8 cellular contexts compared by ENCODE assay signal in the genomic region with DNA sequence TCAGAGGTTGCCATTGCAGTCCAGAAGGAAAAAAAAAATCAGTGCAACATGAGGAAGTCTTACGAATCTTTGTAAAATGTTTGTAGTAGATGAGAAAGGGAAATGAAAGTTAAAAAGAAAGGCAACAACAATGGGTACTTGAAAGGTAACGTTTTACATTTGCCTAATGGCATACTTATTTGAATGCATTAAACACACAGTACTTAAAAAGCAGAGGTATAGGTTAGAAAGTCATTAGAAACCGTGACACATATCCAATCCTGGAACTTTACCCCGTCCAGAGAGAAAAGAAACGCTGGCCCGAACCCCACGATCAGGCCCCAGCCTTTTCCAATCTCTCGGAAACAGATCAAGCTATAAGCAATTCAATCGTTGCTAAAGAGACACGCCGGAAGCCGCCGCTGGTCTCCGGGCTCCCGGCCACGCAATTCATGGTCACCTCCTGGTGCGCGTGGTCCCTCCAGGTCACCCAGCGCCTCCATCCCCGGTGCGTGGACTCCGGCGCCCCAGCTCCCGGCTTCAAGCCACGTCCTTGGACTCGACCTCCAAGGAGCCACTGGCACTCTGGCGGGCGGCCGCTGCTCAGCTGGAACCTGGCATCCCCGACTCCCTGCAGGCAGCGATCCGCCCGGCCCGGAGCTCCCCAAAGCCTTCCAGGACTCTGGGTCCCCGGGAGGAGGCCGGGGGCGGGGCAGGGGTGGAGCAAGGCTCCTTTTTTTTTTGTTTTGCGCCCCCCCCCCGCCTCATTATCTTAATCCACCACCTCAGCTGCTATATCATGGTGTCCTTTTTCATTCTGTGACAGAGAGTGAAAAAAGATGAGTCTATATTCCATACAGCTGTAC. TPM values are rescaled to one million over a fixed set of nuclear protein-coding genes. Genes with fewer than 3 reads are reported as not detected.
DNase-seq lines count a peak whose midpoint lies in the region; ATAC-seq and TF ChIP-seq lines count a peak whose summit lies in the region.

A gene (minus strand): TSS at position 663 of the 845 bp plus-strand sequence. CDS start 181 bp downstream, at position 482.

- H3K4me2 ChIP-seq in neuronal stem cell (ENCODE audit: insufficient read depth, low read length, poor library complexity, severe bottlenecking) = peak within 1 kb of the TSS; percentile 73

- peaks cover 1% of the 10 kb centered on the region; the same call in 1 of the 2 replicates for H3K27me3 ChIP-seq in BJ (ENCODE audit: control insufficient read depth, insufficient read depth, low read length)
- peaks cover 0 to 3% (median 0%) of the 10 kb centered on the region in 3 experiments for H3K27me3 ChIP-seq in neuronal stem cell (ENCODE audit: control insufficient read depth in 3 of 3, insufficient read depth in 3 of 3, low read depth in 1 of 3, low read length in 3 of 3)
- H3K27me3 ChIP-seq in aorta (ENCODE audit: control insufficient read depth in 1 of 2, insufficient read depth in 2 of 2, low read length in 1 of 2) = no peaks in the 10 kb centered on the region

- H3K23ac ChIP-seq in neuronal stem cell (ENCODE audit: low read depth, low read length, poor library complexity) = peak within 1 kb of the TSS; percentile 93

- POLR2A ChIA-PET in BJ (lab: Charles Lee) = interaction anchor here (0.5 kb wide), 1 partner anchor 13 kb away, joined by 10 read pairs; no protein-coding TSS in a partner anchor

- H3K27ac ChIP-seq in neuronal stem cell (replicated peaks; ENCODE audit: low read length) = no peak within 1 kb of the TSS
- H3K27ac ChIP-seq in aorta (ENCODE audit: low read depth in 1 of 2, low read length in 2 of 2) = peak within 1 kb of the TSS in 1 of 2 donors; percentile 23

- no peak within 1 kb of the TSS for H4K91ac ChIP-seq in neuronal stem cell (ENCODE audit: low read depth, low read length, poor library complexity)

- intact Hi-C loops in aorta (cut with DNase I) = loop anchor here in 1 of 2 donors (10.0 kb wide), 2 partner anchors 123 to 263 kb away; a partner anchor contains a TSS

- H2AK5ac ChIP-seq in neuronal stem cell (ENCODE audit: low read depth, low read length) = no peak within 1 kb of the TSS

- DNase-seq in BJ (ENCODE audit: low read depth) (no peak), RPMI7951 (ENCODE audit: low read depth) (peak; percentile 48), glomerular endothelial cell (ENCODE audit: extremely low read depth, low read depth, low spot score) (no peak), neuronal stem cell (ENCODE audit: low spot score) (peak; percentile 51), aorta (peak; percentile 76 to 86)
- DNase-seq in activated naive CD4-positive, alpha-beta T cell treated with anti-CD3 and anti-CD28 coated beads, Interleukin-2, amount 50 U/mL, for 16 hours = peak; percentile 68

- H2BK120ac ChIP-seq in neuronal stem cell (ENCODE audit: low read depth, low read length) = no peak within 1 kb of the TSS

- no peak within 1 kb of the TSS for H3K4ac ChIP-seq in neuronal stem cell (ENCODE audit: low read length)

- ATAC-seq in GM18907 (IDR thresholded peaks at IDR 0.05; ENCODE audit: unreplicated experiment) (peak; percentile 54), HG03097 (IDR thresholded peaks at IDR 0.05; ENCODE audit: low FRiP score, unreplicated experiment) (peak; percentile 44), aorta (ENCODE audit: low FRiP score) (peak; percentile 78)

- TF ChIP-seq CTCF in BJ (IDR thresholded peaks at IDR 0.05; ENCODE audit: insufficient read depth, low read depth, low read length) = no peak

- H3K9ac ChIP-seq in neuronal stem cell (ENCODE audit: low read depth, low read length, poor library complexity) = peak within 1 kb of the TSS; percentile 96

- H2BK5ac ChIP-seq in neuronal stem cell (ENCODE audit: low read length) = peak within 1 kb of the TSS; percentile 66

- CTCF ChIA-PET in BJ (lab: Yijun Ruan, JAX) = interaction anchor here (0.7 to 4.0 kb wide), 18 partner anchors 7 to 518 kb away, joined by 3 to 37 read pairs (median 4); no protein-coding TSS in a partner anchor

- peaks cover 0 to 3% of the 10 kb centered on the region in 2 donors for H3K9me3 ChIP-seq in neuronal stem cell (replicated peaks in 1 of 2; ENCODE audit: control insufficient read depth in 2 of 2, insufficient read depth in 1 of 2, low read depth in 1 of 2, low read length in 2 of 2)
- peaks cover 2% of the 10 kb centered on the region for H3K9me3 ChIP-seq in aorta (ENCODE audit: control insufficient read depth, low read length)

- peak within 1 kb of the TSS; percentile 95 for H3K18ac ChIP-seq in neuronal stem cell (ENCODE audit: low read length)

- H2BK15ac ChIP-seq in neuronal stem cell (ENCODE audit: low read length) = no peak within 1 kb of the TSS

- H3K4me3 ChIP-seq in BJ (ENCODE audit: low read depth, low read length) (peak within 1 kb of the TSS; percentile 78), neuronal stem cell (ENCODE audit: low read length in 2 of 2) (peak within 1 kb of the TSS; percentile 74 to 94), aorta (ENCODE audit: low read length in 2 of 2) (peak within 1 kb of the TSS; percentile 53 to 88)

- H3K79me1 ChIP-seq in neuronal stem cell (ENCODE audit: low read depth, low read length) = no peaks in the 10 kb centered on the region

- H3K36me3 ChIP-seq in BJ (ENCODE audit: control insufficient read depth, insufficient read depth, low read length) (no peaks in the 10 kb centered on the region), neuronal stem cell (replicated peaks in 1 of 2; ENCODE audit: control insufficient read depth in 2 of 2, insufficient read depth in 2 of 2, low read length in 2 of 2) (no peaks in the 10 kb centered on the region), aorta (ENCODE audit: control insufficient read depth in 1 of 2, insufficient read depth in 2 of 2, low read length in 1 of 2) (no peaks in the 10 kb centered on the region)

- WGBS in neuronal stem cell (ENCODE audit: extremely low coverage in 2 of 2, insufficient read length in 2 of 2, insufficient replicate concordance in 1 of 2), 2 donors = no CpG with 5 or more reads among the region's 39 CpGs
- WGBS in aorta, 2 donors = 0 to 1% methylated on average over 38 to 39 of the region's 39 CpGs

- no peak within 1 kb of the TSS for H4K8ac ChIP-seq in neuronal stem cell (ENCODE audit: low read depth, low read length)

- H2AFZ ChIP-seq in neuronal stem cell (ENCODE audit: low read length) = peak within 1 kb of the TSS; percentile 100

- H3K14ac ChIP-seq in neuronal stem cell (ENCODE audit: low read length) = peak within 1 kb of the TSS; percentile 98

- H2BK12ac ChIP-seq in neuronal stem cell (ENCODE audit: low read length) = no peak within 1 kb of the TSS

- H3K4me1 ChIP-seq in neuronal stem cell (ENCODE audit: control insufficient read depth in 2 of 2, insufficient read depth in 1 of 2, low read depth in 1 of 2, low read length in 2 of 2) (no peaks in the 10 kb centered on the region), aorta (ENCODE audit: control insufficient read depth in 1 of 2, insufficient read depth in 2 of 2, low read length in 2 of 2) (no peaks in the 10 kb centered on the region)

RNA-seq across cellular contexts. Expression of the gene that starts here (rescaled TPM):
- polyA plus RNA-seq in BJ (2011; rRNA removed) (0.63 and 1.9 TPM in 2 replicates), aorta (1 to 10 TPM; 4.0 to 6.9 TPM)
- polyA minus RNA-seq in BJ (2011; rRNA and poly(A)+ RNA removed) = 0.62 and 0.90 TPM in 2 replicates
- total RNA-seq in RPMI7951 (2014; rRNA removed; shearing (Covaris generic)) = 14.6 and 14.9 TPM in 2 replicates
- total RNA-seq in glomerular endothelial cell (14.3 and 21.1 TPM in 2 replicates), aorta (1 to 10 TPM; 4.5 to 9.2 TPM)
- polyA plus RNA-seq in neuronal stem cell (2013, experiment 1 of 2) = 5.8 TPM
- polyA plus RNA-seq in neuronal stem cell (2013, experiment 2 of 2) = 6.6 TPM

Comparison
In these comparisons a context has a peak if more than half of its experiments do, and no peak if none do; other contexts are left out.
1. DNase-seq: peak in RPMI7951 (single experiment), activated naive CD4-positive, alpha-beta T cell treated with anti-CD3 and anti-CD28 coated beads, Interleukin-2, amount 50 U/mL, for 16 hours (single experiment), neuronal stem cell (single experiment) and aorta (2 of 2); none in BJ (single experiment) and glomerular endothelial cell (single experiment).
2. Peak in every context shown above with its lines, with median percentiles within 50 percentile points of each other: H3K4me3 ChIP-seq and ATAC-seq.